ENCODE assay signal across 1 cellular context in genomic region chr4:48904541-48905142, GRCh38.
TF ChIP-seq lines count a peak whose summit lies in the region.

No MANE protein-coding gene starts in this region.

TF ChIP-seq in endothelial cell of umbilical vein, 7 proteins besides CTCF, POLR2A, EP300 and RAD21 (continued from another document):
- no peak for TF ChIP-seq EZH2 (IDR thresholded peaks at IDR 0.05; ENCODE audit: borderline replicate concordance, low read depth, low read length, severe bottlenecking)
- TF ChIP-seq POLR2AphosphoS5 (IDR thresholded peaks at IDR 0.05; ENCODE audit: insufficient read depth, low read depth, low read length) = no peak
- TF ChIP-seq FOS (IDR thresholded peaks at IDR 0.05; ENCODE audit: borderline replicate concordance, insufficient read depth, low read length) = no peak
- no peak for TF ChIP-seq GATA2 (IDR thresholded peaks at IDR 0.05; ENCODE audit: insufficient read depth, insufficient read length, low read depth, low read length)
- TF ChIP-seq JUN (IDR thresholded peaks at IDR 0.05; ENCODE audit: borderline replicate concordance, insufficient read depth, insufficient read length, low read depth) = no peak
- TF ChIP-seq MAX (IDR thresholded peaks at IDR 0.05; ENCODE audit: insufficient read depth, insufficient read length) = no peak
TF ChIP-seq in endothelial cell of umbilical vein: peak in this region for 0.
